ENCODE assay signal across 25 cellular contexts in the genomic region with DNA sequence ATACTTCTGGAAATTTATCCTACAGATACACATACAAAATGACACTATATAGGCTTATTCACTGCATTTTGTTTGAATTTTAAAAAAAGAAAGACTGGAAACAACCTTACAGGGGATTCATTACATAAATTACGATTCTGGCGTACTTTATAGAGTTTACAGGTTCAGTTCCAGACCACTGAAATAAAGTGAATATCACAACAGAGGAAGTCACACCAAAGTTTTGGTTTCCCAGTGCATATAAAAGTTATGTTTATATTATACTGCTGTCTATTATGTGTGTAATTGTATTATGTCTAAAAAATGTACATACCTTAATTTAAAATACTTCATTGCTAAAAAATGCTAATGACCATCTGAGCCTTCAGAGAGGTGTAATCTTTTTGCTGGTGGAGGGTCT.
DNase-seq lines count a peak whose midpoint lies in the region; ATAC-seq and TF ChIP-seq lines count a peak whose summit lies in the region.
"Had no signal": no experiment of that assay in that cellular context is flagged by ENCODE, and none has a peak within 500 bp of the region (broad histone marks: within the 10 kb centered on the region; RNA-seq: fewer than 3 reads in every experiment).

No MANE protein-coding gene starts in this region.

- POLR2A ChIA-PET in CD8-positive, alpha-beta T cell (lab: Charles Lee) = no interaction called here
- POLR2A ChIA-PET in WTC11 (lab: Charles Lee) = no interaction called here
- POLR2A ChIA-PET in naive thymus-derived CD4-positive, alpha-beta T cell (lab: Charles Lee) = no interaction called here

- no peaks in the 10 kb centered on the region for H3K4me1 ChIP-seq in CD4-positive, CD25-positive, alpha-beta regulatory T cell (ENCODE audit: control insufficient read depth, insufficient read depth, low read length, poor library complexity, severe bottlenecking)
- H3K4me1 ChIP-seq in CD8-positive, alpha-beta T cell (ENCODE audit: insufficient read depth, low read length) = no peaks in the 10 kb centered on the region
- no peaks in the 10 kb centered on the region for H3K4me1 ChIP-seq in naive thymus-derived CD4-positive, alpha-beta T cell (ENCODE audit: control insufficient read depth in 2 of 2, insufficient read depth in 2 of 2, low read length in 2 of 2)

- H3K27me3 Mint-ChIP-seq in CD4-positive, CD25-positive, alpha-beta regulatory T cell = no peaks in the 10 kb centered on the region
- H3K27me3 Mint-ChIP-seq in CD8-positive, alpha-beta T cell (ENCODE audit: low read depth) = no peaks in the 10 kb centered on the region
- no peaks in the 10 kb centered on the region for H3K27me3 Mint-ChIP-seq in WTC11 (ENCODE audit: low read depth)
- H3K27me3 Mint-ChIP-seq in mesothelial cell of epicardium (ENCODE audit: low read depth) = no peaks in the 10 kb centered on the region
- no peaks in the 10 kb centered on the region for H3K27me3 Mint-ChIP-seq in naive thymus-derived CD4-positive, alpha-beta T cell
- H3K27me3 Mint-ChIP-seq: CD4-positive, alpha-beta T cell; CD8-positive, alpha-beta memory T cell had no signal

- TF ChIP-seq CTCF in CD8-positive, alpha-beta T cell (IDR thresholded peaks at IDR 0.05) = no peak
- TF ChIP-seq CTCF in WTC11 (IDR thresholded peaks at IDR 0.05) (no peak), mesothelial cell of epicardium (IDR thresholded peaks at IDR 0.05; ENCODE audit: unreplicated experiment) (no peak)

- peaks cover 0 to 3% (median 0%) of the 10 kb centered on the region in 4 donors for H3K4me1 Mint-ChIP-seq in CD4-positive, CD25-positive, alpha-beta regulatory T cell
- no peaks in the 10 kb centered on the region for H3K4me1 Mint-ChIP-seq in CD8-positive, alpha-beta T cell (ENCODE audit: low read depth)
- H3K4me1 Mint-ChIP-seq in WTC11 (peaks cover 16% of the 10 kb centered on the region), mesothelial cell of epicardium (peaks cover 15% of the 10 kb centered on the region)
- peaks cover 0 to 7% (median 0%) of the 10 kb centered on the region in 7 donors for H3K4me1 Mint-ChIP-seq in naive thymus-derived CD4-positive, alpha-beta T cell
- H3K4me1 Mint-ChIP-seq: CD14-positive monocyte had no signal

- peaks cover 3% of the 10 kb centered on the region for H3K36me3 ChIP-seq in CD4-positive, CD25-positive, alpha-beta regulatory T cell (ENCODE audit: control insufficient read depth, insufficient read depth, low read length)
- H3K36me3 ChIP-seq in CD8-positive, alpha-beta T cell (ENCODE audit: insufficient read depth, low read length) = peaks cover 1% of the 10 kb centered on the region
- peaks cover 0 to 6% (median 0%) of the 10 kb centered on the region in 3 experiments for H3K36me3 ChIP-seq in naive thymus-derived CD4-positive, alpha-beta T cell (ENCODE audit: control insufficient read depth in 2 of 3, insufficient read depth in 3 of 3, low read length in 3 of 3)
- H3K36me3 ChIP-seq: BE2C had no signal

- no peaks in the 10 kb centered on the region for H3K27me3 ChIP-seq in CD4-positive, CD25-positive, alpha-beta regulatory T cell (ENCODE audit: control insufficient read depth, insufficient read depth, low read length)
- no peaks in the 10 kb centered on the region for H3K27me3 ChIP-seq in CD8-positive, alpha-beta T cell (ENCODE audit: insufficient read depth, low read length)
- no peaks in the 10 kb centered on the region for H3K27me3 ChIP-seq in naive thymus-derived CD4-positive, alpha-beta T cell (ENCODE audit: control insufficient read depth in 2 of 2, insufficient read depth in 2 of 2, low read length in 2 of 2)
- H3K27me3 ChIP-seq: BE2C, BLaER1 had no signal

- intact Hi-C loops in CD8-positive, alpha-beta T cell (cut with DNase I, micrococcal nuclease) = no loop called here
- intact Hi-C loops in naive thymus-derived CD4-positive, alpha-beta T cell (cut with micrococcal nuclease) = no loop called here
- intact Hi-C loops in left colon (cut with DNase I, micrococcal nuclease) = no loop called here

- CTCF ChIA-PET in CD8-positive, alpha-beta T cell (lab: Charles Lee) = no interaction called here
- CTCF ChIA-PET in WTC11 (lab: Charles Lee) = no interaction called here
- CTCF ChIA-PET in naive thymus-derived CD4-positive, alpha-beta T cell (lab: Charles Lee) = no interaction called here

- peaks cover 27% of the 10 kb centered on the region for H3K36me3 Mint-ChIP-seq in CD4-positive, CD25-positive, alpha-beta regulatory T cell
- H3K36me3 Mint-ChIP-seq in CD8-positive, alpha-beta T cell = peaks cover 33% of the 10 kb centered on the region
- peaks cover 20% of the 10 kb centered on the region for H3K36me3 Mint-ChIP-seq in WTC11
- peaks cover 35% of the 10 kb centered on the region for H3K36me3 Mint-ChIP-seq in mesothelial cell of epicardium
- peaks cover 1 to 37% (median 17%) of the 10 kb centered on the region in 5 donors for H3K36me3 Mint-ChIP-seq in naive thymus-derived CD4-positive, alpha-beta T cell

- no peak overlapping the region for H3K4me3 ChIP-seq in CD4-positive, CD25-positive, alpha-beta regulatory T cell (ENCODE audit: low read depth, low read length)
- no peak overlapping the region for H3K4me3 ChIP-seq in CD8-positive, alpha-beta T cell (ENCODE audit: low read depth, low read length)
- H3K4me3 ChIP-seq in naive thymus-derived CD4-positive, alpha-beta T cell (ENCODE audit: low read length) = no peak overlapping the region
- H3K4me3 ChIP-seq: BLaER1, GM12878 had no signal

- no peak overlapping the region for H3K27ac ChIP-seq in CD4-positive, CD25-positive, alpha-beta regulatory T cell (ENCODE audit: insufficient read depth, low read length, poor library complexity, severe bottlenecking)
- no peak overlapping the region for H3K27ac ChIP-seq in CD8-positive, alpha-beta T cell (ENCODE audit: low read depth, low read length)
- H3K27ac ChIP-seq in naive thymus-derived CD4-positive, alpha-beta T cell (ENCODE audit: low read depth, low read length) = no peak overlapping the region
- H3K27ac ChIP-seq: BLaER1 had no signal

- H3K4me3 Mint-ChIP-seq in CD4-positive, CD25-positive, alpha-beta regulatory T cell = no peak overlapping the region
- H3K4me3 Mint-ChIP-seq in CD8-positive, alpha-beta T cell = no peak overlapping the region
- H3K4me3 Mint-ChIP-seq in WTC11 (no peak overlapping the region), mesothelial cell of epicardium (no peak overlapping the region)
- no peak overlapping the region for H3K4me3 Mint-ChIP-seq in naive thymus-derived CD4-positive, alpha-beta T cell
- H3K4me3 Mint-ChIP-seq: CD14-positive monocyte; CD4-positive, alpha-beta T cell; CD8-positive, alpha-beta memory T cell had no signal

- H3K9me3 ChIP-seq in CD4-positive, CD25-positive, alpha-beta regulatory T cell (ENCODE audit: control insufficient read depth in 2 of 2, low read length in 2 of 2) = peaks cover 0 to under 1% of the 10 kb centered on the region in 2 experiments
- no peaks in the 10 kb centered on the region for H3K9me3 ChIP-seq in CD8-positive, alpha-beta T cell (ENCODE audit: low read length)
- no peaks in the 10 kb centered on the region for H3K9me3 ChIP-seq in naive thymus-derived CD4-positive, alpha-beta T cell (ENCODE audit: control insufficient read depth in 2 of 3, low read length in 3 of 3)
- H3K9me3 ChIP-seq: BE2C had no signal

- DNase-seq in CD4-positive, CD25-positive, alpha-beta regulatory T cell = no peak
- no peak for DNase-seq in CD8-positive, alpha-beta T cell
- no peak for DNase-seq in WTC11 (ENCODE audit: low spot score)
- DNase-seq in mesothelial cell of epicardium (ENCODE audit: low spot score in 2 of 2, unreplicated experiment in 2 of 2) = no peak
- DNase-seq in naive thymus-derived CD4-positive, alpha-beta T cell = no peak
- DNase-seq in left colon = no peak
- DNase-seq in NCI-H187 treated with DMSO at 0.1 percent for 48 hours (lab: John Stamatoyannopoulos, UW) = no peak
- DNase-seq: 8988T; ACHN; BE2C; C1 segment of cervical spinal cord; CD4-positive, alpha-beta T cell; CD8-positive, alpha-beta memory T cell; COR-L47; DMS 273 treated with DMSO at 0.1 percent for 48 hours; DMS153; DMS53; DMS79; DND-41; EL; GDM1 had no signal

- no peak for ATAC-seq in CD4-positive, CD25-positive, alpha-beta regulatory T cell (ENCODE audit: low read depth in 2 of 2)
- ATAC-seq in CD8-positive, alpha-beta T cell = no peak
- ATAC-seq in WTC11 (no peak), left colon (no peak), GM18520 (IDR thresholded peaks at IDR 0.05; ENCODE audit: unreplicated experiment) (no peak)
- no peak for ATAC-seq in naive thymus-derived CD4-positive, alpha-beta T cell
- ATAC-seq: GM12878 had no signal

- H3K27ac Mint-ChIP-seq in CD4-positive, CD25-positive, alpha-beta regulatory T cell = peak overlapping the region; percentile 4 to 38 (median 5)
- H3K27ac Mint-ChIP-seq in CD8-positive, alpha-beta T cell = peak overlapping the region; percentile 5
- 0 out of 2 replicates have a peak overlapping the region, but pooled peaks have one; percentile 6 for H3K27ac Mint-ChIP-seq in WTC11
- H3K27ac Mint-ChIP-seq in mesothelial cell of epicardium = peak overlapping the region; percentile 81
- H3K27ac Mint-ChIP-seq in naive thymus-derived CD4-positive, alpha-beta T cell = no peak overlapping the region
- H3K27ac Mint-ChIP-seq: CD4-positive, alpha-beta T cell had no signal

- H3K9me3 Mint-ChIP-seq in CD4-positive, CD25-positive, alpha-beta regulatory T cell = peaks cover 0 to 2% (median 0%) of the 10 kb centered on the region in 7 donors
- no peaks in the 10 kb centered on the region for H3K9me3 Mint-ChIP-seq in CD8-positive, alpha-beta T cell
- no peaks in the 10 kb centered on the region for H3K9me3 Mint-ChIP-seq in WTC11
- H3K9me3 Mint-ChIP-seq in mesothelial cell of epicardium = peaks cover 15% of the 10 kb centered on the region
- peaks cover 0 to 2% (median 0%) of the 10 kb centered on the region in 11 donors for H3K9me3 Mint-ChIP-seq in naive thymus-derived CD4-positive, alpha-beta T cell
- H3K9me3 Mint-ChIP-seq: CD4-positive, alpha-beta T cell; CD8-positive, alpha-beta memory T cell had no signal

TF ChIP-seq in WTC11, 78 proteins besides CTCF, POLR2A, EP300 and RAD21 (continues in another document):
- TF ChIP-seq FOXJ3 (CRISPR knock-in tag; IDR thresholded peaks at IDR 0.05; ENCODE audit: borderline replicate concordance) = no peak
- TF ChIP-seq ZNF396 (CRISPR knock-in tag; IDR thresholded peaks at IDR 0.05; ENCODE audit: borderline replicate concordance) = no peak
- no peak for TF ChIP-seq PRRX2 (CRISPR knock-in tag; IDR thresholded peaks at IDR 0.05)
- TF ChIP-seq SMAD4 (CRISPR knock-in tag; IDR thresholded peaks at IDR 0.05) = no peak
- no peak for TF ChIP-seq ZNF138 (CRISPR knock-in tag; conservative IDR thresholded peaks at IDR 0.05)
- no peak for TF ChIP-seq CREM (CRISPR knock-in tag; IDR thresholded peaks at IDR 0.05)
- TF ChIP-seq NFE2L1 (CRISPR knock-in tag; IDR thresholded peaks at IDR 0.05) = no peak

Comparison
In these comparisons a context has a peak if more than half of its experiments do, and no peak if none do; other contexts are left out.
1. H3K27ac Mint-ChIP-seq: peak in CD4-positive, CD25-positive, alpha-beta regulatory T cell (3 of 3), CD8-positive, alpha-beta T cell (single experiment), WTC11 (single experiment) and mesothelial cell of epicardium (single experiment); none in naive thymus-derived CD4-positive, alpha-beta T cell (0 of 9).